Comparison of ENCODE assay signal across 15 cellular contexts in genomic region chr10:66322261-66322660, GRCh38.
DNase-seq lines count a peak whose midpoint lies in the region; TF ChIP-seq lines count a peak whose summit lies in the region.
"Had no signal": no experiment of that assay in that cellular context is flagged by ENCODE, and none has a peak within 500 bp of the region (broad histone marks: within the 10 kb centered on the region; RNA-seq: fewer than 3 reads in every experiment).

No MANE protein-coding gene starts in this region.

- H3K9me3 Mint-ChIP-seq in chondrocyte (ENCODE audit: low read depth): no peaks in the 10 kb centered on the region
- H3K9me3 Mint-ChIP-seq in activated naive CD4-positive, alpha-beta T cell treated with anti-CD3 and anti-CD28 coated beads for 36 hours: peaks cover 1% of the 10 kb centered on the region

- no peak overlapping the region for H2BK12ac ChIP-seq in trophoblast cell (ENCODE audit: low read length)

- no peak overlapping the region for H2AFZ ChIP-seq in trophoblast cell (ENCODE audit: insufficient read depth, low read length, poor library complexity)

- H3K9me3 ChIP-seq in trophoblast cell (ENCODE audit: insufficient read depth, low read depth, low read length): no peaks in the 10 kb centered on the region
- H3K9me3 ChIP-seq: prostate gland, testis had no signal

- no peaks in the 10 kb centered on the region for H3K36me3 ChIP-seq in trophoblast cell (ENCODE audit: control insufficient read depth in 1 of 2, insufficient read depth in 2 of 2, low read length in 2 of 2)
- H3K36me3 ChIP-seq: prostate gland had no signal

- H2BK120ac ChIP-seq in trophoblast cell (ENCODE audit: insufficient read depth, low read length, poor library complexity): no peak overlapping the region

- WGBS in trophoblast cell (ENCODE audit: extremely low coverage, insufficient coverage, insufficient read length): no CpG with 5 or more reads among the region's 1 CpG

- H3K4me1 Mint-ChIP-seq in chondrocyte (ENCODE audit: low read depth): peaks cover 25% of the 10 kb centered on the region
- no peaks in the 10 kb centered on the region for H3K4me1 Mint-ChIP-seq in activated naive CD4-positive, alpha-beta T cell treated with anti-CD3 and anti-CD28 coated beads for 36 hours (ENCODE audit: low read depth)
- H3K4me1 Mint-ChIP-seq: B cell had no signal

- no peaks in the 10 kb centered on the region for H3K79me2 ChIP-seq in trophoblast cell (ENCODE audit: control insufficient read depth, insufficient read depth, low read length, poor library complexity)

- H2BK5ac ChIP-seq in trophoblast cell (ENCODE audit: low read depth, low read length, poor library complexity): peak overlapping the region; percentile 32

- H2AK5ac ChIP-seq in trophoblast cell (ENCODE audit: low read length): no peak overlapping the region

- H4K12ac ChIP-seq in trophoblast cell (ENCODE audit: low read depth, low read length): no peak overlapping the region

- no peaks in the 10 kb centered on the region for H3K27me3 Mint-ChIP-seq in chondrocyte (ENCODE audit: low read depth)
- no peaks in the 10 kb centered on the region for H3K27me3 Mint-ChIP-seq in activated naive CD4-positive, alpha-beta T cell treated with anti-CD3 and anti-CD28 coated beads for 36 hours (ENCODE audit: low read depth)
- H3K27me3 Mint-ChIP-seq: B cell had no signal

- no peak overlapping the region for H4K91ac ChIP-seq in trophoblast cell (ENCODE audit: low read depth, low read length)

- peak overlapping the region; percentile 82 for H3K27ac Mint-ChIP-seq in chondrocyte (ENCODE audit: unreplicated experiment)
- no peak overlapping the region for H3K27ac Mint-ChIP-seq in activated naive CD4-positive, alpha-beta T cell treated with anti-CD3 and anti-CD28 coated beads for 36 hours
- H3K27ac Mint-ChIP-seq: B cell had no signal

- no peak overlapping the region for H3K4ac ChIP-seq in trophoblast cell (ENCODE audit: low read depth, low read length)

- no peak overlapping the region for H3K14ac ChIP-seq in trophoblast cell (ENCODE audit: low read length)

- CTCF ChIA-PET in activated naive CD4-positive, alpha-beta T cell treated with anti-CD3 and anti-CD28 coated beads for 36 hours (lab: Charles Lee): no interaction called here

- no peak overlapping the region for H3K23ac ChIP-seq in trophoblast cell (ENCODE audit: low read length)

- TF ChIP-seq CTCF in chondrocyte (IDR thresholded peaks at IDR 0.05): no peak

- no peak overlapping the region for H4K8ac ChIP-seq in trophoblast cell (ENCODE audit: low read depth, low read length)

- intact Hi-C loops in activated naive CD4-positive, alpha-beta T cell treated with anti-CD3 and anti-CD28 coated beads for 36 hours (cut with micrococcal nuclease): no loop called here

- DNase-seq in NCI-H226: peak; percentile 2
- DNase-seq in chondrocyte (ENCODE audit: low spot score): no peak
- peak; percentile 89 for DNase-seq in islet precursor cell
- DNase-seq in trophoblast cell: peak; percentile 25 to 50
- DNase-seq in activated naive CD4-positive, alpha-beta T cell treated with anti-CD3 and anti-CD28 coated beads for 36 hours: no peak
- DNase-seq in NCI-H187 (lab: John Stamatoyannopoulos, UW): no peak
- DNase-seq in NCI-H1436 (lab: John Stamatoyannopoulos, UW): no peak
- no peak for DNase-seq in GM03348 (ENCODE audit: low spot score)
- DNase-seq: activated CD4-positive, alpha-beta T cell treated with anti-CD3 and anti-CD28 coated beads for 48 hours; DND-41; GOT3; NCI-H1436 treated with DMSO at 0.1 percent for 48 hours; testis had no signal

- peaks cover 3 to 7% of the 10 kb centered on the region in 2 experiments for H3K4me1 ChIP-seq in trophoblast cell (ENCODE audit: control insufficient read depth in 1 of 2, insufficient read depth in 2 of 2, low read length in 2 of 2)
- H3K4me1 ChIP-seq: prostate gland, testis had no signal

- H3K27me3 ChIP-seq in trophoblast cell (ENCODE audit: insufficient read depth, low read length): no peaks in the 10 kb centered on the region
- H3K27me3 ChIP-seq: testis had no signal

- no peak overlapping the region for H3K4me3 ChIP-seq in trophoblast cell (ENCODE audit: low read depth, low read length)
- H3K4me3 ChIP-seq: prostate gland, testis had no signal

- H3K36me3 Mint-ChIP-seq in chondrocyte (ENCODE audit: low read depth): no peaks in the 10 kb centered on the region
- H3K36me3 Mint-ChIP-seq in activated naive CD4-positive, alpha-beta T cell treated with anti-CD3 and anti-CD28 coated beads for 36 hours (ENCODE audit: low read depth): no peaks in the 10 kb centered on the region

- peak overlapping the region; percentile 94 for H3K27ac ChIP-seq in trophoblast cell (ENCODE audit: low read depth, low read length)
- H3K27ac ChIP-seq: prostate gland, testis had no signal

- H3K4me3 Mint-ChIP-seq in chondrocyte (ENCODE audit: unreplicated experiment): no peak overlapping the region
- H3K4me3 Mint-ChIP-seq in activated naive CD4-positive, alpha-beta T cell treated with anti-CD3 and anti-CD28 coated beads for 36 hours: no peak overlapping the region
- H3K4me3 Mint-ChIP-seq: B cell had no signal

- H3K9ac ChIP-seq in trophoblast cell (ENCODE audit: low read length): no peak overlapping the region

- H3K18ac ChIP-seq in trophoblast cell (ENCODE audit: low read length): no peak overlapping the region

- peak overlapping the region; percentile 19 for H3K4me2 ChIP-seq in trophoblast cell (ENCODE audit: low read length)

- peaks cover 6% of the 10 kb centered on the region for H3K79me1 ChIP-seq in trophoblast cell (ENCODE audit: low read length)

Comparison
In these comparisons a context has a peak if more than half of its experiments do, and no peak if none do; other contexts are left out.
1. DNase-seq: peak in NCI-H226 (single experiment), islet precursor cell (single experiment) and trophoblast cell (2 of 2); none in chondrocyte (single experiment), activated naive CD4-positive, alpha-beta T cell treated with anti-CD3 and anti-CD28 coated beads for 36 hours (single experiment), NCI-H187 (0 of 2), NCI-H1436 (single experiment) and GM03348 (single experiment).